ENCODE assay signal across 8 cellular contexts in the genomic region with DNA sequence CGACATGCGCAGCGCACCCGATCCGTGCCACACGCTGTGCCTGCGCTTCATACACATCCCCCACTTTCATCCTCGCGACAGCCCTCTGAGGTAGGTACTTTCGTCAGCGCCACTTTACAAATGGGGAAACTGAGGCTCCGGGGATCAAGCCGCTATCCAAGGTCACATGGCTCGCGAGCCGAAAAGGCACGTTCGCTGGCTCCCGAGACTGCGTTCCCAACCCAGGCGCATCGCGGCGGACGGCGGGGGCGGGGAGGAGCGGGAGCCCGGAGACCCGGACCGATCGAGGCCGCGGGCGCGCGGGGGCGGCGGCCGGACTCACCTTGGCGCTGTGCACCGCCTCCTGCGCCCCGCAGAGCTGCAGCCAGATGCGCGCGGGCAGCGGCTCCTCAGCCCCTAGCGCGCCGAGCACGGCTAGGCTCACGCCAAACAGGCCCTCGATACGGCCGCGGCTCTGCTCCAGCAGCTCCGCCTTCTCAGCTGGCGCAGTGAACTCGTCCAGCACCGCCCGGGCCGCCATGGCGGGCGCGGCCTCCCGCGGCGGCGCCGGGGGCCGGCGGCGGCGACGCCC. TPM values are rescaled to one million over a fixed set of nuclear protein-coding genes. Genes with fewer than 3 reads are reported as not detected.
DNase-seq lines count a peak whose midpoint lies in the region; ATAC-seq, FAIRE-seq and TF ChIP-seq lines count a peak whose summit lies in the region.

No MANE protein-coding gene starts in this region.

- no peak for FAIRE-seq in A549 (lab: Jason Lieb, UNC)

- TF ChIP-seq RAD21 in A549 (conservative IDR thresholded peaks at IDR 0.05 in 1 of 2, IDR thresholded peaks at IDR 0.05 in 1 of 2): no peak

- DNase-seq in A549 (ENCODE audit: low read depth in 1 of 2, low spot score in 1 of 2) (peak; percentile 47 to 48), NCI-H510A treated with DMSO at 0.1 percent for 48 hours (lab: John Stamatoyannopoulos, UW) (peak; percentile 77), Right ventricle myocardium superior (peak; percentile 87), osteocyte (ENCODE audit: extremely low spot score, unreplicated experiment) (peak; percentile 85), SIG-M5 treated with dmso at 0.1 percent for 504 hours (lab: John Stamatoyannopoulos, UW; ENCODE audit: unreplicated experiment) (no peak)
- DNase-seq in activated naive CD4-positive, alpha-beta T cell treated with Interleukin-2 at 50 U/mL for 16 hours: peak; percentile 54

- intact Hi-C loops in Right ventricle myocardium superior (cut with DNase I): loop anchor here (5.0 kb wide), 1 partner anchor 242 kb away; no protein-coding TSS in a partner anchor

- no peak overlapping the region for H3K4me3 Mint-ChIP-seq in osteocyte (ENCODE audit: unreplicated experiment)

- 1% methylated on average over 16 of the region's 76 CpGs for WGBS in A549 (ENCODE audit: missing lambda C conversion rate)

- no peaks in the 10 kb centered on the region for H3K36me3 Mint-ChIP-seq in osteocyte (ENCODE audit: unreplicated experiment)

- H3K4me1 Mint-ChIP-seq in osteocyte (ENCODE audit: unreplicated experiment): peaks cover 12% of the 10 kb centered on the region

- H3K4me1 ChIP-seq in A549: peaks cover 39% of the 10 kb centered on the region

- H3K27ac ChIP-seq in A549: peak overlapping the region; percentile 81 to 96

- TF ChIP-seq EP300 in A549 (IDR thresholded peaks at IDR 0.05): no peak

- H3K27me3 Mint-ChIP-seq in osteocyte (ENCODE audit: unreplicated experiment): no peaks in the 10 kb centered on the region

- POLR2A ChIA-PET in A549 (lab: Yijun Ruan, JAX): interaction anchor here (0.7 to 2.6 kb wide), 4 partner anchors 8 to 1473 kb away, joined by 3 to 9 read pairs (median 5); no protein-coding TSS in a partner anchor

- peak overlapping the region; percentile 61 for H3K4me3 ChIP-seq in A549

- TF ChIP-seq POLR2A in A549 (IDR thresholded peaks at IDR 0.05; ENCODE audit: low read length): no peak

- TF ChIP-seq CTCF in A549 (IDR thresholded peaks at IDR 0.05) (no peak), osteocyte (IDR thresholded peaks at IDR 0.05) (no peak)

- H3K27ac Mint-ChIP-seq in osteocyte (ENCODE audit: unreplicated experiment): peak overlapping the region; percentile 85

- ATAC-seq in A549: peak; percentile 79 to 83
- ATAC-seq in GM18861 (IDR thresholded peaks at IDR 0.05; ENCODE audit: unreplicated experiment): peak; percentile 43
- ATAC-seq in HG03045 (IDR thresholded peaks at IDR 0.05; ENCODE audit: unreplicated experiment): peak; percentile 48
- ATAC-seq in Right ventricle myocardium superior (ENCODE audit: poor library complexity): peak; percentile 71

- H3K9me3 Mint-ChIP-seq in osteocyte (ENCODE audit: unreplicated experiment): no peaks in the 10 kb centered on the region

- peak overlapping the region; percentile 88 for H3K4me2 ChIP-seq in A549

- H3K9me3 ChIP-seq in A549: no peaks in the 10 kb centered on the region

- CTCF ChIA-PET in A549 (lab: Yijun Ruan, JAX): interaction anchor here (0.6 to 7.1 kb wide), 3 partner anchors 13 to 258 kb away, joined by 4 to 68 read pairs (median 4); no protein-coding TSS in a partner anchor

TF ChIP-seq in A549, 52 proteins besides CTCF, POLR2A, EP300 and RAD21:
- no peak for TF ChIP-seq MAX (IDR thresholded peaks at IDR 0.05)
- no peak for TF ChIP-seq REST (IDR thresholded peaks at IDR 0.05)
- no peak for TF ChIP-seq RCOR1 (IDR thresholded peaks at IDR 0.05; ENCODE audit: low read depth, low read length)
- TF ChIP-seq CEBPB (IDR thresholded peaks at IDR 0.05): no peak
- TF ChIP-seq, protein P1, sequence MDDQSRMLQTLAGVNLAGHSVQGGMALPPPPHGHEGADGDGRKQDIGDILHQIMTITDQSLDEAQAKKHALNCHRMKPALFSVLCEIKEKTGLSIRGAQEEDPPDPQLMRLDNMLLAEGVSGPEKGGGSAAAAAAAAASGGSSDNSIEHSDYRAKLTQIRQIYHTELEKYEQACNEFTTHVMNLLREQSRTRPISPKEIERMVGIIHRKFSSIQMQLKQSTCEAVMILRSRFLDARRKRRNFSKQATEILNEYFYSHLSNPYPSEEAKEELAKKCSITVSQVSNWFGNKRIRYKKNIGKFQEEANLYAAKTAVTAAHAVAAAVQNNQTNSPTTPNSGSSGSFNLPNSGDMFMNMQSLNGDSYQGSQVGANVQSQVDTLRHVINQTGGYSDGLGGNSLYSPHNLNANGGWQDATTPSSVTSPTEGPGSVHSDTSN (IDR thresholded peaks at IDR 0.05): no peak
- no peak for TF ChIP-seq POLR2AphosphoS2 (conservative IDR thresholded peaks at IDR 0.05; ENCODE audit: low read length)
- peak; percentile 37; the same call in 1 of the 2 replicates for TF ChIP-seq PHF8 (IDR thresholded peaks at IDR 0.05; ENCODE audit: borderline replicate concordance, low read depth)

RNA-seq across cellular contexts. Expression of gene N4BP1, which starts 0.4 kb away (rescaled TPM):
- polyA plus RNA-seq in A549 (2011; rRNA removed) (18.4 and 20.4 TPM in 2 replicates), A549 (2017; fragmentation: RNase III; extraction: RNeasy Plus Mini Kit Qiagen cat#74134 plus additional on column Dnase treatment) (12.6 to 14.4 TPM (median 14.1 TPM) in 3 replicates)
- polyA plus RNA-seq in A549 (2012; cell fraction: cytosol; rRNA removed): 5.8 and 7.3 TPM in 2 replicates
- 14.0 and 14.8 TPM in 2 replicates for polyA plus RNA-seq in A549 (2012; cell fraction: nucleus; rRNA removed)
- 12.1 and 12.8 TPM in 2 replicates for polyA minus RNA-seq in A549 (2011; rRNA and poly(A)+ RNA removed)
- total RNA-seq in Right ventricle myocardium superior (21.3 TPM), osteocyte (26.6 and 29.3 TPM in 2 replicates)
